ENCODE assay signal across 1 cellular context in genomic region chr4:52874948-52875347, GRCh38.
TF ChIP-seq lines count a peak whose summit lies in the region.

No MANE protein-coding gene starts in this region.

TF ChIP-seq in H1, 55 proteins besides CTCF, POLR2A, EP300 and RAD21:
- TF ChIP-seq ATF2 (IDR thresholded peaks at IDR 0.05; ENCODE audit: low read length) (no peak), KDM5A (IDR thresholded peaks at IDR 0.05; ENCODE audit: low read length) (no peak), BACH1 (IDR thresholded peaks at IDR 0.05; ENCODE audit: low read length) (no peak), ATF3 (IDR thresholded peaks at IDR 0.05; ENCODE audit: insufficient read depth, low read depth, low read length) (no peak), SP1 (IDR thresholded peaks at IDR 0.05; ENCODE audit: low read depth, low read length) (no peak), JUN (IDR thresholded peaks at IDR 0.05; ENCODE audit: low read depth, low read length) (no peak), MAFK (IDR thresholded peaks at IDR 0.05; ENCODE audit: low read depth, low read length) (no peak), HDAC6 (IDR thresholded peaks at IDR 0.05; ENCODE audit: low read depth, low read length) (no peak), RFX5 (IDR thresholded peaks at IDR 0.05; ENCODE audit: borderline replicate concordance, low read depth, low read length) (no peak), RBBP5 (IDR thresholded peaks at IDR 0.05; ENCODE audit: borderline replicate concordance, low read depth, low read length) (no peak), TEAD4 (IDR thresholded peaks at IDR 0.05; ENCODE audit: low read depth, low read length) (no peak), MAX (IDR thresholded peaks at IDR 0.05) (no peak), KDM4A (IDR thresholded peaks at IDR 0.05; ENCODE audit: low read depth, low read length, severe bottlenecking) (no peak), BCL11A (IDR thresholded peaks at IDR 0.05; ENCODE audit: low read depth in 2 of 2, low read length in 2 of 2) (no peak), CEBPB (IDR thresholded peaks at IDR 0.05; ENCODE audit: low read depth, low read length) (no peak), SP4 (IDR thresholded peaks at IDR 0.05; ENCODE audit: low read length) (no peak), ASH2L (IDR thresholded peaks at IDR 0.05; ENCODE audit: low read length) (no peak), GABPA (IDR thresholded peaks at IDR 0.05; ENCODE audit: borderline replicate concordance, insufficient read depth, low read length) (no peak)
- TF ChIP-seq, protein P1, sequence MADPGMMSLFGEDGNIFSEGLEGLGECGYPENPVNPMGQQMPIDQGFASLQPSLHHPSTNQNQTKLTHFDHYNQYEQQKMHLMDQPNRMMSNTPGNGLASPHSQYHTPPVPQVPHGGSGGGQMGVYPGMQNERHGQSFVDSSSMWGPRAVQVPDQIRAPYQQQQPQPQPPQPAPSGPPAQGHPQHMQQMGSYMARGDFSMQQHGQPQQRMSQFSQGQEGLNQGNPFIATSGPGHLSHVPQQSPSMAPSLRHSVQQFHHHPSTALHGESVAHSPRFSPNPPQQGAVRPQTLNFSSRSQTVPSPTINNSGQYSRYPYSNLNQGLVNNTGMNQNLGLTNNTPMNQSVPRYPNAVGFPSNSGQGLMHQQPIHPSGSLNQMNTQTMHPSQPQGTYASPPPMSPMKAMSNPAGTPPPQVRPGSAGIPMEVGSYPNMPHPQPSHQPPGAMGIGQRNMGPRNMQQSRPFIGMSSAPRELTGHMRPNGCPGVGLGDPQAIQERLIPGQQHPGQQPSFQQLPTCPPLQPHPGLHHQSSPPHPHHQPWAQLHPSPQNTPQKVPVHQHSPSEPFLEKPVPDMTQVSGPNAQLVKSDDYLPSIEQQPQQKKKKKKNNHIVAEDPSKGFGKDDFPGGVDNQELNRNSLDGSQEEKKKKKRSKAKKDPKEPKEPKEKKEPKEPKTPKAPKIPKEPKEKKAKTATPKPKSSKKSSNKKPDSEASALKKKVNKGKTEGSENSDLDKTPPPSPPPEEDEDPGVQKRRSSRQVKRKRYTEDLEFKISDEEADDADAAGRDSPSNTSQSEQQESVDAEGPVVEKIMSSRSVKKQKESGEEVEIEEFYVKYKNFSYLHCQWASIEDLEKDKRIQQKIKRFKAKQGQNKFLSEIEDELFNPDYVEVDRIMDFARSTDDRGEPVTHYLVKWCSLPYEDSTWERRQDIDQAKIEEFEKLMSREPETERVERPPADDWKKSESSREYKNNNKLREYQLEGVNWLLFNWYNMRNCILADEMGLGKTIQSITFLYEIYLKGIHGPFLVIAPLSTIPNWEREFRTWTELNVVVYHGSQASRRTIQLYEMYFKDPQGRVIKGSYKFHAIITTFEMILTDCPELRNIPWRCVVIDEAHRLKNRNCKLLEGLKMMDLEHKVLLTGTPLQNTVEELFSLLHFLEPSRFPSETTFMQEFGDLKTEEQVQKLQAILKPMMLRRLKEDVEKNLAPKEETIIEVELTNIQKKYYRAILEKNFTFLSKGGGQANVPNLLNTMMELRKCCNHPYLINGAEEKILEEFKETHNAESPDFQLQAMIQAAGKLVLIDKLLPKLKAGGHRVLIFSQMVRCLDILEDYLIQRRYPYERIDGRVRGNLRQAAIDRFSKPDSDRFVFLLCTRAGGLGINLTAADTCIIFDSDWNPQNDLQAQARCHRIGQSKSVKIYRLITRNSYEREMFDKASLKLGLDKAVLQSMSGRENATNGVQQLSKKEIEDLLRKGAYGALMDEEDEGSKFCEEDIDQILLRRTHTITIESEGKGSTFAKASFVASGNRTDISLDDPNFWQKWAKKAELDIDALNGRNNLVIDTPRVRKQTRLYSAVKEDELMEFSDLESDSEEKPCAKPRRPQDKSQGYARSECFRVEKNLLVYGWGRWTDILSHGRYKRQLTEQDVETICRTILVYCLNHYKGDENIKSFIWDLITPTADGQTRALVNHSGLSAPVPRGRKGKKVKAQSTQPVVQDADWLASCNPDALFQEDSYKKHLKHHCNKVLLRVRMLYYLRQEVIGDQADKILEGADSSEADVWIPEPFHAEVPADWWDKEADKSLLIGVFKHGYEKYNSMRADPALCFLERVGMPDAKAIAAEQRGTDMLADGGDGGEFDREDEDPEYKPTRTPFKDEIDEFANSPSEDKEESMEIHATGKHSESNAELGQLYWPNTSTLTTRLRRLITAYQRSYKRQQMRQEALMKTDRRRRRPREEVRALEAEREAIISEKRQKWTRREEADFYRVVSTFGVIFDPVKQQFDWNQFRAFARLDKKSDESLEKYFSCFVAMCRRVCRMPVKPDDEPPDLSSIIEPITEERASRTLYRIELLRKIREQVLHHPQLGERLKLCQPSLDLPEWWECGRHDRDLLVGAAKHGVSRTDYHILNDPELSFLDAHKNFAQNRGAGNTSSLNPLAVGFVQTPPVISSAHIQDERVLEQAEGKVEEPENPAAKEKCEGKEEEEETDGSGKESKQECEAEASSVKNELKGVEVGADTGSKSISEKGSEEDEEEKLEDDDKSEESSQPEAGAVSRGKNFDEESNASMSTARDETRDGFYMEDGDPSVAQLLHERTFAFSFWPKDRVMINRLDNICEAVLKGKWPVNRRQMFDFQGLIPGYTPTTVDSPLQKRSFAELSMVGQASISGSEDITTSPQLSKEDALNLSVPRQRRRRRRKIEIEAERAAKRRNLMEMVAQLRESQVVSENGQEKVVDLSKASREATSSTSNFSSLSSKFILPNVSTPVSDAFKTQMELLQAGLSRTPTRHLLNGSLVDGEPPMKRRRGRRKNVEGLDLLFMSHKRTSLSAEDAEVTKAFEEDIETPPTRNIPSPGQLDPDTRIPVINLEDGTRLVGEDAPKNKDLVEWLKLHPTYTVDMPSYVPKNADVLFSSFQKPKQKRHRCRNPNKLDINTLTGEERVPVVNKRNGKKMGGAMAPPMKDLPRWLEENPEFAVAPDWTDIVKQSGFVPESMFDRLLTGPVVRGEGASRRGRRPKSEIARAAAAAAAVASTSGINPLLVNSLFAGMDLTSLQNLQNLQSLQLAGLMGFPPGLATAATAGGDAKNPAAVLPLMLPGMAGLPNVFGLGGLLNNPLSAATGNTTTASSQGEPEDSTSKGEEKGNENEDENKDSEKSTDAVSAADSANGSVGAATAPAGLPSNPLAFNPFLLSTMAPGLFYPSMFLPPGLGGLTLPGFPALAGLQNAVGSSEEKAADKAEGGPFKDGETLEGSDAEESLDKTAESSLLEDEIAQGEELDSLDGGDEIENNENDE (IDR thresholded peaks at IDR 0.05; ENCODE audit: insufficient replicate concordance, low read length): no peak
